ENCODE assay signal across 8 cellular contexts in genomic region chr16:2606820-2607219, GRCh38.
DNase-seq lines count a peak whose midpoint lies in the region; ATAC-seq and TF ChIP-seq lines count a peak whose summit lies in the region.
"Not testable (repeated sequence)": the region's sequence is repeated elsewhere in the genome, so short reads cannot be mapped to it uniquely, and the experiment has no call there.

No MANE protein-coding gene starts in this region.

- H3K27me3 Mint-ChIP-seq in activated CD8-positive, alpha-beta T cell treated with anti-CD3 and anti-CD28 coated beads, Interleukin-2, amount 10 ng/mL, durations not matched to agents 7 days and 5 days (ENCODE audit: low read depth); memory B cell: not testable (repeated sequence)

- peaks cover 21% of the 10 kb centered on the region for H3K4me1 Mint-ChIP-seq in activated CD8-positive, alpha-beta T cell treated with anti-CD3 and anti-CD28 coated beads, Interleukin-2, amount 10 ng/mL, durations not matched to agents 7 days and 5 days (ENCODE audit: low read depth)
- peaks cover 13% of the 10 kb centered on the region for H3K4me1 Mint-ChIP-seq in memory B cell

- not testable (repeated sequence) for H3K4me3 ChIP-seq in upper lobe of right lung

- peaks cover 11% of the 10 kb centered on the region for H3K36me3 ChIP-seq in upper lobe of right lung

- TF ChIP-seq CTCF in upper lobe of right lung (IDR thresholded peaks at IDR 0.05), result not testable (repeated sequence)

- H3K4me1 ChIP-seq in upper lobe of right lung, result not testable (repeated sequence)

- not testable (repeated sequence) for H3K9me3 Mint-ChIP-seq in activated CD8-positive, alpha-beta T cell treated with anti-CD3 and anti-CD28 coated beads, Interleukin-2, amount 10 ng/mL, durations not matched to agents 7 days and 5 days (ENCODE audit: insufficient read depth); memory B cell

- H3K27ac Mint-ChIP-seq in activated CD8-positive, alpha-beta T cell treated with anti-CD3 and anti-CD28 coated beads, Interleukin-2, amount 10 ng/mL, durations not matched to agents 7 days and 5 days; memory B cell: not testable (repeated sequence)

- ATAC-seq in GM18502 (IDR thresholded peaks at IDR 0.05; ENCODE audit: poor library complexity, unreplicated experiment), result peak; percentile 39
- peak; percentile 49 for ATAC-seq in GM19351 (IDR thresholded peaks at IDR 0.05; ENCODE audit: unreplicated experiment)
- ATAC-seq in HG02610 (IDR thresholded peaks at IDR 0.05; ENCODE audit: unreplicated experiment), result peak; percentile 61
- peak; percentile 35 for ATAC-seq in HG03108 (IDR thresholded peaks at IDR 0.05; ENCODE audit: unreplicated experiment)
- peak; percentile 32 for ATAC-seq in HG03432 (IDR thresholded peaks at IDR 0.05; ENCODE audit: unreplicated experiment)
- peak; percentile 17 for ATAC-seq in activated CD8-positive, alpha-beta T cell treated with anti-CD3 and anti-CD28 coated beads, Interleukin-2, amount 10 ng/mL, durations not matched to agents 7 days and 5 days
- ATAC-seq in memory B cell (ENCODE audit: low read depth), result peak; percentile 58
- ATAC-seq in upper lobe of right lung, result peak; percentile 34

- H3K9me3 ChIP-seq in upper lobe of right lung, result not testable (repeated sequence)

- H3K4me3 Mint-ChIP-seq in activated CD8-positive, alpha-beta T cell treated with anti-CD3 and anti-CD28 coated beads, Interleukin-2, amount 10 ng/mL, durations not matched to agents 7 days and 5 days; memory B cell: not testable (repeated sequence)

- not testable (repeated sequence) for DNase-seq in activated CD8-positive, alpha-beta T cell treated with anti-CD3 and anti-CD28 coated beads, Interleukin-2, amount 10 ng/mL, durations not matched to agents 7 days and 5 days; memory B cell (ENCODE audit: low spot score in 2 of 2); upper lobe of right lung

- CTCF ChIA-PET in activated CD8-positive, alpha-beta T cell treated with anti-CD3 and anti-CD28 coated beads, Interleukin-2, amount 10 ng/mL, durations not matched to agents 7 days and 5 days (lab: Charles Lee), result not testable (repeated sequence)

- POLR2A ChIA-PET in activated CD8-positive, alpha-beta T cell treated with anti-CD3 and anti-CD28 coated beads, Interleukin-2, amount 10 ng/mL, durations not matched to agents 7 days and 5 days (lab: Charles Lee), result not testable (repeated sequence)

- not testable (repeated sequence) for H3K27ac ChIP-seq in upper lobe of right lung

- not testable (repeated sequence) for H3K27me3 ChIP-seq in upper lobe of right lung

- intact Hi-C loops in upper lobe of right lung (cut with DNase I), result not testable (repeated sequence)

- H3K36me3 Mint-ChIP-seq in activated CD8-positive, alpha-beta T cell treated with anti-CD3 and anti-CD28 coated beads, Interleukin-2, amount 10 ng/mL, durations not matched to agents 7 days and 5 days (ENCODE audit: low read depth), result peaks cover 19% of the 10 kb centered on the region
- H3K36me3 Mint-ChIP-seq in memory B cell, result not testable (repeated sequence)
